In the genomic region with DNA sequence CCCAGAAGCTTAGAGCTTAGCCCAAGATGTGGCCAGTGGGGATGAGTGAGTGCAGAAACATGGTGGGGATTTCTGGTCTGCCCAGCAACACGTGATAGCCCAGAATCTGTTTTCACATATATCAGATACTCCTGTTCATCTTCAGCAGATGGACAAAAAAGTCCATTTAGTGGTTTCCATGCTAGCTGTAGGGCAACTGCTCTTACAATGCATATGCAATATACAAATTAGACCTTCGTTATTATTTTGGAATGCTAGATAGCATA, we compare ENCODE assay signal across 1 cellular context.
TF ChIP-seq lines count a peak whose summit lies in the region.

No MANE protein-coding gene starts in this region.

TF ChIP-seq in HCT116, 20 proteins besides CTCF, POLR2A, EP300 and RAD21:
- TF ChIP-seq TCF7L2 (IDR thresholded peaks at IDR 0.05; ENCODE audit: borderline replicate concordance, extremely low read depth, insufficient read depth, insufficient read length) (no peak), FOSL1 (IDR thresholded peaks at IDR 0.05; ENCODE audit: low read depth) (no peak), EZH2 (IDR thresholded peaks at IDR 0.05) (no peak), EGR1 (IDR thresholded peaks at IDR 0.05; ENCODE audit: low read depth) (no peak), ATF3 (IDR thresholded peaks at IDR 0.05) (no peak), ZNF274 (IDR thresholded peaks at IDR 0.05; ENCODE audit: low read depth, low read length) (no peak), EZH2phosphoT487 (IDR thresholded peaks at IDR 0.05; ENCODE audit: borderline replicate concordance) (no peak), CBX3 (IDR thresholded peaks at IDR 0.05; ENCODE audit: low read depth) (no peak), ELF1 (IDR thresholded peaks at IDR 0.05; ENCODE audit: borderline replicate concordance, low read depth) (no peak)
